Comparison of ENCODE assay signal across 8 cellular contexts in genomic region chrX:53073115-53073581, GRCh38. TPM values are rescaled to one million over a fixed set of nuclear protein-coding genes. Genes with fewer than 3 reads are reported as not detected.
DNase-seq lines count a peak whose midpoint lies in the region; ATAC-seq, FAIRE-seq and TF ChIP-seq lines count a peak whose summit lies in the region.

No MANE protein-coding gene starts in this region.

- CTCF ChIA-PET in GM12878 (lab: Yijun Ruan, JAX), result interaction anchor here (0.6 to 4.3 kb wide), 4 partner anchors 8 to 104 kb away, joined by 3 to 33 read pairs (median 3); no protein-coding TSS in a partner anchor

- H3K4me1 ChIP-seq in GM12878 (ENCODE audit: control insufficient read depth, insufficient read depth, low read length) (no peaks in the 10 kb centered on the region), stomach smooth muscle (ENCODE audit: control insufficient read depth, insufficient read depth, low read length) (peaks cover 6% of the 10 kb centered on the region)

- WGBS in GM12878 (ENCODE audit: insufficient coverage, insufficient replicate concordance, low lambda C conversion rate, missing lambda C conversion rate), result 29% methylated on average over 5 of the region's 6 CpGs

- no peaks in the 10 kb centered on the region for H3K27me3 ChIP-seq in GM12878 (replicated peaks in 1 of 2; ENCODE audit: control insufficient read depth in 2 of 2, insufficient read depth in 2 of 2, low read length in 1 of 2)
- peaks cover 0 to 13% of the 10 kb centered on the region in 2 donors for H3K27me3 ChIP-seq in stomach smooth muscle (ENCODE audit: control insufficient read depth in 1 of 2, insufficient read depth in 2 of 2, low read length in 2 of 2)

- peak; percentile 60 for ATAC-seq in GM12878
- no peak for ATAC-seq in HG03039 (IDR thresholded peaks at IDR 0.05; ENCODE audit: unreplicated experiment)
- no peak for ATAC-seq in GM19467 (IDR thresholded peaks at IDR 0.05; ENCODE audit: unreplicated experiment)
- no peak for ATAC-seq in HG03342 (IDR thresholded peaks at IDR 0.05; ENCODE audit: unreplicated experiment)

- peak overlapping the region; percentile 9 for H2AFZ ChIP-seq in GM12878 (ENCODE audit: control insufficient read depth, low read depth, low read length)

- RAD21 ChIA-PET in GM12878 (lab: Charles Lee; ENCODE audit: unreplicated experiment), result interaction anchor here (1.0 to 1.9 kb wide), 3 partner anchors 16 to 69 kb away, joined by 3 to 6 read pairs (median 4); no protein-coding TSS in a partner anchor

- SMC1A ChIA-PET in GM12878 (lab: Charles Lee; ENCODE audit: uncharacterized antibody, unreplicated experiment), result interaction anchor here (0.5 to 1.7 kb wide), 3 partner anchors 9 to 347 kb away, joined by 3 to 9 read pairs (median 4); partner anchors contain the start of gene TSPYL2

- H3K9me3 ChIP-seq in GM12878 (replicated peaks; ENCODE audit: control insufficient read depth, insufficient read depth, low read length), result no peaks in the 10 kb centered on the region
- no peaks in the 10 kb centered on the region for H3K9me3 ChIP-seq in stomach smooth muscle (ENCODE audit: control insufficient read depth in 2 of 2, low read length in 2 of 2)

- FAIRE-seq in GM12878 (lab: Jason Lieb, UNC), result no peak

- TF ChIP-seq POLR2A in GM12878 (IDR thresholded peaks at IDR 0.05; ENCODE audit: low read depth, low read length), result no peak

- no TSS peak for BruUV-seq in GM12878 (replicated peaks; lab: Mats Ljungman, UMichigan)

- H4K20me1 ChIP-seq in GM12878 (ENCODE audit: control insufficient read depth, insufficient read depth), result no peaks in the 10 kb centered on the region

- intact Hi-C loops in GM12878 (cut with micrococcal nuclease; ENCODE audit: unreplicated experiment), result no loop called here

- H3K36me3 ChIP-seq in GM12878 (ENCODE audit: control insufficient read depth in 2 of 2, insufficient read depth in 2 of 2, low read length in 1 of 2), result no peaks in the 10 kb centered on the region
- H3K36me3 ChIP-seq in stomach smooth muscle (ENCODE audit: control insufficient read depth in 2 of 2, insufficient read depth in 2 of 2, low read length in 2 of 2), result no peaks in the 10 kb centered on the region

- TF ChIP-seq RAD21 in GM12878 (IDR thresholded peaks at IDR 0.05; ENCODE audit: insufficient read depth, low read depth, low read length), result no peak

- no peak for TF ChIP-seq CTCF in GM12878 (IDR thresholded peaks at IDR 0.05 in 2 of 3, conservative IDR thresholded peaks at IDR 0.05 in 1 of 3; ENCODE audit: control insufficient read depth in 2 of 3, extremely low read depth in 1 of 3, insufficient read depth in 1 of 3, low read depth in 3 of 3, low read length in 3 of 3)

- DNase-seq in NCI-H510A treated with DMSO at 0.1 percent for 48 hours (lab: John Stamatoyannopoulos, UW) (peak; percentile 32), NCI-H510A (lab: John Stamatoyannopoulos, UW) (no peak), NCI-H345 (lab: John Stamatoyannopoulos, UW) (peak; percentile 52), GM12878 (ENCODE audit: low read depth, low spot score) (no peak)

- H3K9ac ChIP-seq in GM12878 (ENCODE audit: control insufficient read depth, insufficient read depth, low read length), result no peak overlapping the region; the same call in 1 of the 2 replicates
- H3K9ac ChIP-seq in stomach smooth muscle (ENCODE audit: low read length in 2 of 2), result no peak overlapping the region

- in situ Hi-C loops in GM12878 (cut with MboI), result no loop called here

- TF ChIP-seq EP300 in GM12878 (IDR thresholded peaks at IDR 0.05; ENCODE audit: borderline replicate concordance in 1 of 2, control insufficient read depth in 1 of 2, low read depth in 2 of 2, low read length in 2 of 2), result no peak

- H3K4me2 ChIP-seq in GM12878 (ENCODE audit: control insufficient read depth, insufficient read depth), result peak overlapping the region; percentile 64

- H3K4me3 ChIP-seq in GM12878, result peak overlapping the region; percentile 8; the same call in 1 of the 2 replicates
- no peak overlapping the region for H3K4me3 ChIP-seq in stomach smooth muscle (ENCODE audit: low read length in 2 of 2)

- POLR2A ChIA-PET in GM12878 (lab: Charles Lee), result interaction anchor here (0.8 to 1.5 kb wide), 2 partner anchors 9 to 14 kb away, joined by 3 to 9 read pairs; partner anchors contain the start of gene TSPYL2

- no peak overlapping the region for H3K27ac ChIP-seq in GM12878 (ENCODE audit: control insufficient read depth, insufficient read depth)
- H3K27ac ChIP-seq in stomach smooth muscle (ENCODE audit: low read length), result peak overlapping the region; percentile 89

- no peaks in the 10 kb centered on the region for H3K79me2 ChIP-seq in GM12878 (ENCODE audit: control insufficient read depth, insufficient read depth, low read length)

TF ChIP-seq in GM12878, 131 proteins besides CTCF, POLR2A, EP300 and RAD21 (continues in another document):
- TF ChIP-seq DPF2 (IDR thresholded peaks at IDR 0.05) (no peak), WRNIP1 (IDR thresholded peaks at IDR 0.05; ENCODE audit: borderline replicate concordance, low read depth, low read length) (no peak), STAT3 (IDR thresholded peaks at IDR 0.05; ENCODE audit: low read depth, low read length) (no peak), RCOR1 (conservative IDR thresholded peaks at IDR 0.05; ENCODE audit: low read depth, low read length) (no peak), JUND (IDR thresholded peaks at IDR 0.05; ENCODE audit: low read depth, low read length) (no peak), BCL11A (IDR thresholded peaks at IDR 0.05; ENCODE audit: low read depth, low read length) (no peak), SREBF1 (IDR thresholded peaks at IDR 0.05; ENCODE audit: low read length) (no peak), NFXL1 (IDR thresholded peaks at IDR 0.05; ENCODE audit: borderline replicate concordance) (no peak)

RNA-seq across cellular contexts. Expression of gene TSPYL2, which starts 9.0 kb away (rescaled TPM):
- 13.7 and 15.4 TPM in 2 replicates for total RNA-seq in GM12878 (2013; cell fraction: nucleolus; rRNA removed)
- total RNA-seq in GM12878 (2014; rRNA removed), result 12.8 and 13.4 TPM in 2 replicates
- total RNA-seq in GM12878 (2014; rRNA removed; fragmentation: Illumina TruSeq; extraction: Trizol), result 12.3 and 12.9 TPM in 2 replicates
- 16.0 and 16.1 TPM in 2 replicates for total RNA-seq in GM12878 (2021)
- polyA plus RNA-seq in GM12878 (2011; ENCODE audit: low read depth), result 27.1 TPM
- polyA plus RNA-seq in GM12878 (2011; rRNA removed), result 19.9 and 20.1 TPM in 2 replicates
- polyA plus RNA-seq in GM12878 (2011; cell fraction: cytosol; rRNA removed), result 10.1 and 11.6 TPM in 2 replicates
- polyA plus RNA-seq in GM12878 (2011; cell fraction: nucleus; rRNA removed), result 53.1 and 62.8 TPM in 2 replicates
- polyA plus RNA-seq in GM12878 (2012), result 28.0 and 49.3 TPM in 2 replicates
- polyA plus RNA-seq in GM12878 (2014; fragmentation: Illumina TruSeq; extraction: Trizol), result 24.6 and 29.5 TPM in 2 replicates
- 1 to 10 TPM in 1 of 2 experiments, under 1 TPM in 1; 0.53 to 1.8 TPM for polyA plus RNA-seq in GM12878 (2014; fragmentation: Nextera tagmentation; extraction: Ambion mirVana)
- 19.7 and 20.0 TPM in 2 replicates for polyA plus RNA-seq in GM12878 (2014; rRNA removed)
- 10 to 100 TPM; 13.3 to 15.6 TPM for polyA plus RNA-seq in GM12878 (2016; fragmentation: Nextera tagmentation; extraction: Ambion mirVana)
- 4.1 and 11.3 TPM in 2 replicates for polyA minus RNA-seq in GM12878 (2011; rRNA and poly(A)+ RNA removed)
- polyA minus RNA-seq in GM12878 (2011; cell fraction: cytosol; rRNA and poly(A)+ RNA removed), result 4.5 and 4.9 TPM in 2 replicates
- 5.0 and 6.8 TPM in 2 replicates for polyA minus RNA-seq in GM12878 (2011; cell fraction: nucleus; rRNA and poly(A)+ RNA removed)

RNA-seq across cellular contexts. Expression of gene KANTR, which starts 20.8 kb away (rescaled TPM):
- 121 TPM in 2 replicates for total RNA-seq in GM12878 (2013; cell fraction: nucleolus; rRNA removed)
- 7.0 and 8.6 TPM in 2 replicates for total RNA-seq in GM12878 (2014; rRNA removed)
- total RNA-seq in GM12878 (2014; rRNA removed; fragmentation: Illumina TruSeq; extraction: Trizol), result 8.5 and 9.8 TPM in 2 replicates
- total RNA-seq in GM12878 (2021), result 5.3 and 6.0 TPM in 2 replicates
- polyA plus RNA-seq in GM12878 (2011; ENCODE audit: low read depth), result 3.8 TPM
- polyA plus RNA-seq in GM12878 (2011; rRNA removed), result 14.8 and 21.1 TPM in 2 replicates
- polyA plus RNA-seq in GM12878 (2011; cell fraction: cytosol; rRNA removed), result 4.2 and 4.8 TPM in 2 replicates
- 34.2 and 35.6 TPM in 2 replicates for polyA plus RNA-seq in GM12878 (2011; cell fraction: nucleus; rRNA removed)
- 5.6 and 6.2 TPM in 2 replicates for polyA plus RNA-seq in GM12878 (2012)
- 6.0 and 7.5 TPM in 2 replicates for polyA plus RNA-seq in GM12878 (2014; fragmentation: Illumina TruSeq; extraction: Trizol)
- polyA plus RNA-seq in GM12878 (2014; fragmentation: Nextera tagmentation; extraction: Ambion mirVana), result 1 to 10 TPM in 1 of 2 experiments, under 1 TPM in 1; 1.00 to 1.1 TPM
- polyA plus RNA-seq in GM12878 (2014; rRNA removed), result 5.1 and 5.4 TPM in 2 replicates
- 1 to 10 TPM; 4.5 to 4.6 TPM for polyA plus RNA-seq in GM12878 (2016; fragmentation: Nextera tagmentation; extraction: Ambion mirVana)
- polyA minus RNA-seq in GM12878 (2011; rRNA and poly(A)+ RNA removed), result 79.8 and 87.1 TPM in 2 replicates
- 7.4 and 8.2 TPM in 2 replicates for polyA minus RNA-seq in GM12878 (2011; cell fraction: cytosol; rRNA and poly(A)+ RNA removed)
- polyA minus RNA-seq in GM12878 (2011; cell fraction: nucleus; rRNA and poly(A)+ RNA removed), result 39.4 and 68.1 TPM in 2 replicates

RNA-seq across cellular contexts. Expression of gene GPR173, which starts 24.6 kb away (rescaled TPM):
- total RNA-seq in GM12878 (2013; cell fraction: nucleolus; rRNA removed), result 0.13 TPM in 1 of 2 replicates, not detected in the other
- total RNA-seq in GM12878 (2014; rRNA removed), result 0.06 and 0.27 TPM in 2 replicates
- total RNA-seq in GM12878 (2014; rRNA removed; fragmentation: Illumina TruSeq; extraction: Trizol), result 0.04 and 0.05 TPM in 2 replicates
- 0.10 and 0.11 TPM in 2 replicates for total RNA-seq in GM12878 (2021)
- 0.08 TPM for polyA plus RNA-seq in GM12878 (2011; ENCODE audit: low read depth)
- 0.10 and 0.14 TPM in 2 replicates for polyA plus RNA-seq in GM12878 (2011; rRNA removed)
- 0.13 and 0.25 TPM in 2 replicates for polyA plus RNA-seq in GM12878 (2011; cell fraction: cytosol; rRNA removed)
- 0.45 and 0.66 TPM in 2 replicates for polyA plus RNA-seq in GM12878 (2011; cell fraction: nucleus; rRNA removed)
- polyA plus RNA-seq in GM12878 (2012), result 0.11 and 0.15 TPM in 2 replicates
- 0.13 TPM in 2 replicates for polyA plus RNA-seq in GM12878 (2014; fragmentation: Illumina TruSeq; extraction: Trizol)
- not detected for polyA plus RNA-seq in GM12878 (2014; fragmentation: Nextera tagmentation; extraction: Ambion mirVana)
- polyA plus RNA-seq in GM12878 (2014; rRNA removed), result 0.05 and 0.24 TPM in 2 replicates
- not detected for polyA plus RNA-seq in GM12878 (2016; fragmentation: Nextera tagmentation; extraction: Ambion mirVana)
- polyA minus RNA-seq in GM12878 (2011; rRNA and poly(A)+ RNA removed), result 0.07 and 0.21 TPM in 2 replicates
- not detected in 2 replicates for polyA minus RNA-seq in GM12878 (2011; cell fraction: cytosol; rRNA and poly(A)+ RNA removed)
- polyA minus RNA-seq in GM12878 (2011; cell fraction: nucleus; rRNA and poly(A)+ RNA removed), result under 0.01 and 0.29 TPM in 2 replicates

Comparison
In these comparisons a context has a peak if more than half of its experiments do, and no peak if none do; other contexts are left out.
1. DNase-seq: peak in NCI-H510A treated with DMSO at 0.1 percent for 48 hours (single experiment) and NCI-H345 (single experiment); none in NCI-H510A (single experiment) and GM12878 (single experiment).